In genomic region chr2:134199123-134199522, GRCh38 we compare ENCODE assay signal across 1 cellular context.
TF ChIP-seq lines count a peak whose summit lies in the region.

No MANE protein-coding gene starts in this region.

TF ChIP-seq in IMR-90, 13 proteins besides CTCF, POLR2A, EP300 and RAD21:
- TF ChIP-seq NFE2L2 (IDR thresholded peaks at IDR 0.05; ENCODE audit: low read depth, low read length) = no peak
- no peak for TF ChIP-seq RFX5 (IDR thresholded peaks at IDR 0.05; ENCODE audit: low read depth, low read length)
- no peak for TF ChIP-seq MAFK (IDR thresholded peaks at IDR 0.05; ENCODE audit: low read depth, low read length)
- no peak for TF ChIP-seq SMC3 (IDR thresholded peaks at IDR 0.05; ENCODE audit: low read depth, low read length)
- no peak for TF ChIP-seq RCOR1 (IDR thresholded peaks at IDR 0.05; ENCODE audit: insufficient replicate concordance, low read length)
- no peak for TF ChIP-seq CHD1 (IDR thresholded peaks at IDR 0.05; ENCODE audit: low read depth, low read length)
- no peak for TF ChIP-seq USF2 (IDR thresholded peaks at IDR 0.05; ENCODE audit: low read depth, low read length)
- TF ChIP-seq CEBPB (IDR thresholded peaks at IDR 0.05; ENCODE audit: low read depth, low read length) = no peak
- no peak for TF ChIP-seq ELK1 (IDR thresholded peaks at IDR 0.05; ENCODE audit: borderline replicate concordance, low read depth, low read length)
- TF ChIP-seq MAZ (IDR thresholded peaks at IDR 0.05; ENCODE audit: borderline replicate concordance, low read depth, low read length) = no peak
- no peak for TF ChIP-seq MXI1 (IDR thresholded peaks at IDR 0.05; ENCODE audit: borderline replicate concordance, low read depth, low read length)
- no peak for TF ChIP-seq FOS (IDR thresholded peaks at IDR 0.05; ENCODE audit: low read depth, low read length)
